8 cellular contexts compared by ENCODE assay signal in the genomic region with DNA sequence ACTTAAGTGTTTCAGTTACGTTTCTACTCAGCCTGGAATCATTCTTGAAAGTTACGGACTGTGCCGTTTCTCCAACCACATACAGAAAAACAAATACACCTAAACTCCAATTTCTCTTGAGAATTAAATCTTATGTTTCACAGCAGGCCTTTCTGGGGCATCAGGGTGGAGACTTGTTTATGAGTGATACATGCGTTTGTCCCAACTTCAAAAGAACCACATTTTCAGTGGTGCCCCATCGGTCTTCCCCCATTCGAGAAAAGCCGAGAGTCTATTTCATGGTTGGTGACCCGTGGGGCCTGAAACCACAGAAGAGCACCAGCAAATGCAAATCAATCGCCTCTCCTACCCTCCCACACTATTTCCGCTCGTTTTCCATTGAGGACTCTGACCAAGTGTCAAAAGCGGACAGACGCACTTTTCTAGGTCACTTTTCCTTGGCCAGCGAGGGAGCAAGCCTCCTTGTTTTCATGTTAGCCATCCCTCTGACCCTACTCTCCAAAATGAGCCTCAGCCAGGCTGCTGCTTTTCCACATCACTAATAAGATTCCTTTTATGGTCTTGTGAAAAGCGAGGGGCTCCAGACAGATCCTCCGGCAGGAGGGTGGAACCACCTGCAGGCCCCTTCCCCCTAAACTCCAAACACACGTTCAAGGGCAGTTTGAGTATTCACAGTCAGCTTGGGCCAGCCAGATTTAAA. TPM values are rescaled to one million over a fixed set of nuclear protein-coding genes. Genes with fewer than 3 reads are reported as not detected.
DNase-seq lines count a peak whose midpoint lies in the region; ATAC-seq, FAIRE-seq and TF ChIP-seq lines count a peak whose summit lies in the region.

No MANE protein-coding gene starts in this region.

- H3K36me3 Mint-ChIP-seq in HFFc6 (ENCODE audit: low read depth) (no peaks in the 10 kb centered on the region), glutamatergic neuron (ENCODE audit: unreplicated experiment) (no peaks in the 10 kb centered on the region)

- H3K4me1 ChIP-seq in Peyer's patch (peaks cover 0 to 37% (median 3%) of the 10 kb centered on the region in 4 donors), stomach smooth muscle (ENCODE audit: control insufficient read depth, insufficient read depth, low read length) (peaks cover 48% of the 10 kb centered on the region)

- H3K27me3 Mint-ChIP-seq in HFFc6 (ENCODE audit: insufficient read depth): peaks cover 9% of the 10 kb centered on the region
- peaks cover 5% of the 10 kb centered on the region for H3K27me3 Mint-ChIP-seq in glutamatergic neuron (ENCODE audit: unreplicated experiment)

- H3K4me3 Mint-ChIP-seq in HFFc6 (peak overlapping the region; percentile 98; the same call in 1 of the 2 replicates), glutamatergic neuron (ENCODE audit: unreplicated experiment) (peak overlapping the region; percentile 70)

- H3K9me3 Mint-ChIP-seq in HFFc6 (no peaks in the 10 kb centered on the region), glutamatergic neuron (ENCODE audit: unreplicated experiment) (peaks cover 4% of the 10 kb centered on the region)

- H3K27me3 ChIP-seq in Peyer's patch (no peaks in the 10 kb centered on the region), stomach smooth muscle (ENCODE audit: control insufficient read depth in 1 of 2, insufficient read depth in 2 of 2, low read length in 2 of 2) (no peaks in the 10 kb centered on the region)

- H3K4me1 Mint-ChIP-seq in HFFc6 (ENCODE audit: low read depth) (peaks cover 14% of the 10 kb centered on the region), glutamatergic neuron (ENCODE audit: low read depth, unreplicated experiment) (peaks cover 16% of the 10 kb centered on the region)

- H3K27ac Mint-ChIP-seq in HFFc6 (no peak overlapping the region; the same call in 1 of the 2 replicates), glutamatergic neuron (ENCODE audit: unreplicated experiment) (no peak overlapping the region)

- H3K36me3 ChIP-seq in Peyer's patch: peaks cover 0 to 21% (median 0%) of the 10 kb centered on the region in 3 donors
- H3K36me3 ChIP-seq in stomach smooth muscle (ENCODE audit: control insufficient read depth in 2 of 2, insufficient read depth in 2 of 2, low read length in 2 of 2): peaks cover 7 to 12% of the 10 kb centered on the region in 2 donors

- H3K9ac ChIP-seq in stomach smooth muscle (ENCODE audit: low read length in 2 of 2): peak overlapping the region; percentile 68 to 80

- H3K9me3 ChIP-seq in Peyer's patch (no peaks in the 10 kb centered on the region), stomach smooth muscle (ENCODE audit: control insufficient read depth in 2 of 2, low read length in 2 of 2) (no peaks in the 10 kb centered on the region)

- peak; percentile 27 for ATAC-seq in GM18499 (IDR thresholded peaks at IDR 0.05; ENCODE audit: insufficient read depth, unreplicated experiment)

- POLR2A ChIA-PET in HEK293T (lab: Yijun Ruan, JAX): no interaction called here

- CTCF ChIA-PET in HEK293T (lab: Yijun Ruan, JAX): interaction anchor here (0.7 kb wide), 1 partner anchor 90 kb away, joined by 3 read pairs; no protein-coding TSS in a partner anchor

- no peak for TF ChIP-seq POLR2A in Peyer's patch (IDR thresholded peaks at IDR 0.05)

- H3K4me3 ChIP-seq in Peyer's patch (peak overlapping the region in 3 of 4 donors; percentile 62 to 93 (median 84)), stomach smooth muscle (ENCODE audit: low read length in 2 of 2) (peak overlapping the region; percentile 94 to 95)

- H3K27ac ChIP-seq in Peyer's patch (peak overlapping the region; percentile 33 to 100 (median 96)), stomach smooth muscle (ENCODE audit: low read length) (peak overlapping the region; percentile 92)

- TF ChIP-seq CTCF in HFFc6 (IDR thresholded peaks at IDR 0.05) (no peak), Peyer's patch (IDR thresholded peaks at IDR 0.05) (no peak), glutamatergic neuron (IDR thresholded peaks at IDR 0.05; ENCODE audit: partially characterized antibody, unreplicated experiment) (no peak), D721Med (IDR thresholded peaks at IDR 0.05; ENCODE audit: insufficient read depth, missing control alignments) (no peak)

- no peak for FAIRE-seq in D721Med (lab: Jason Lieb, UNC)

- DNase-seq in HFFc6: no peak
- DNase-seq in Peyer's patch: no peak
- DNase-seq in glutamatergic neuron: no peak
- DNase-seq in HEK293T (ENCODE audit: extremely low spot score): no peak
- DNase-seq in NCI-H748 (lab: John Stamatoyannopoulos, UW; ENCODE audit: unreplicated experiment): no peak
- no peak for DNase-seq in D721Med (ENCODE audit: insufficient read length, low spot score)

TF ChIP-seq in HEK293T, 16 proteins besides CTCF, POLR2A, EP300 and RAD21:
- no peak for TF ChIP-seq FOXM1 (IDR thresholded peaks at IDR 0.05; ENCODE audit: borderline replicate concordance)
- no peak for TF ChIP-seq ARNT (IDR thresholded peaks at IDR 0.05)
- TF ChIP-seq HDGF (IDR thresholded peaks at IDR 0.05; ENCODE audit: borderline replicate concordance): no peak
- no peak for TF ChIP-seq LEF1 (IDR thresholded peaks at IDR 0.05; ENCODE audit: borderline replicate concordance)
- TF ChIP-seq CTBP1 (IDR thresholded peaks at IDR 0.05; ENCODE audit: borderline replicate concordance): no peak

RNA-seq across cellular contexts. Expression of gene JAG1, which starts 3.1 kb away (rescaled TPM):
- total RNA-seq in HFFc6 (2021; fragmentation: NEBNext Ultra II Directional; extraction: Animal tissue kit (Norgen Biotek cat#: 25700)): 1 to 10 TPM; 3.0 to 9.3 (median 8.2) TPM
- total RNA-seq in Peyer's patch (10 to 100 TPM; 35.2 to 73.5 (median 65.3) TPM), glutamatergic neuron (ENCODE audit: unreplicated experiment) (11.4 TPM)
